Comparison of ENCODE assay signal across 21 cellular contexts in genomic region chr5:109944461-109944860, GRCh38.
DNase-seq lines count a peak whose midpoint lies in the region; TF ChIP-seq lines count a peak whose summit lies in the region.
"Had no signal": no experiment of that assay in that cellular context is flagged by ENCODE, and none has a peak within 500 bp of the region (broad histone marks: within the 10 kb centered on the region; RNA-seq: fewer than 3 reads in every experiment).

No MANE protein-coding gene starts in this region.

- H3K9me2 ChIP-seq in OCI-LY1 (ENCODE audit: low read depth, low read length), result no peaks in the 10 kb centered on the region

- no peak overlapping the region for H3K9ac ChIP-seq in KMS-11
- H3K9ac ChIP-seq in OCI-LY1 (ENCODE audit: low read length), result no peak overlapping the region
- H3K9ac ChIP-seq: BLaER1, GM23248 had no signal

- H3K27ac ChIP-seq in KMS-11 (peak overlapping the region; percentile 13; the same call in 1 of the 2 replicates), OCI-LY1 (ENCODE audit: low read depth, low read length, poor library complexity, severe bottlenecking) (no peak overlapping the region)
- H3K27ac ChIP-seq: BLaER1, GM23248, HL-60 had no signal

- peak overlapping the region; percentile 59 for H3K4me2 ChIP-seq in KMS-11
- H3K4me2 ChIP-seq in OCI-LY1 (ENCODE audit: low read length), result peak overlapping the region; percentile 11; the same call in 1 of the 2 replicates
- H3K4me2 ChIP-seq: BLaER1 had no signal

- H3F3A ChIP-seq in OCI-LY1 (ENCODE audit: insufficient read depth, low read length), result no peaks in the 10 kb centered on the region

- DNase-seq in iPS-NIHi7 (ENCODE audit: extremely low spot score) (peak; percentile 24), renal cortical epithelial cell (ENCODE audit: low read depth) (peak; percentile 28), AG08395 (ENCODE audit: low spot score) (no peak), activated gamma-delta T cell treated with Interleukin-2 at 50 U/mL for 16 hours (no peak)
- no peak for DNase-seq in activated CD4-positive, alpha-beta T cell treated with anti-CD3 and anti-CD28 coated beads, Interleukin-2, amount 50 U/mL, for 4 hours
- DNase-seq: CD4-positive, alpha-beta memory T cell; GM23248; KBM-7; MV-4-11; NCI-H1417; NCI-H1694 treated with DMSO at 0.1 percent for 48 hours; NCI-H2081 treated with DMSO at 0.1 percent for 48 hours; NCI-H2171 treated with DMSO at 0.1 percent for 48 hours; NCI-H524 treated with DMSO at 0.1 percent for 48 hours; NCI-H82; SHP77 had no signal

- H3K4me1 ChIP-seq in KMS-11 (ENCODE audit: low read depth, poor library complexity, severe bottlenecking) (peaks cover 82% of the 10 kb centered on the region), OCI-LY1 (ENCODE audit: insufficient read depth, low read length, severe bottlenecking) (peaks cover 23% of the 10 kb centered on the region)
- H3K4me1 ChIP-seq: HAP-1 had no signal

- no peak overlapping the region for H2AFZ ChIP-seq in KMS-11 (ENCODE audit: low read depth)
- no peak overlapping the region for H2AFZ ChIP-seq in OCI-LY1 (ENCODE audit: low read length)
- H2AFZ ChIP-seq: GM23248 had no signal

- H3K79me2 ChIP-seq in KMS-11 (ENCODE audit: insufficient read depth, low read depth) (no peaks in the 10 kb centered on the region), OCI-LY1 (ENCODE audit: insufficient read depth, low read length) (no peaks in the 10 kb centered on the region)

- H3K9me3 ChIP-seq in OCI-LY1 (ENCODE audit: low read length), result peaks cover 6% of the 10 kb centered on the region; the same call in 1 of the 2 replicates
- H3K9me3 ChIP-seq: HAP-1 had no signal

- H3K27me3 ChIP-seq in KMS-11 (ENCODE audit: insufficient read depth, low read depth) (no peaks in the 10 kb centered on the region), OCI-LY1 (ENCODE audit: insufficient read depth, low read length) (no peaks in the 10 kb centered on the region)
- H3K27me3 ChIP-seq: BLaER1 had no signal

- H4K20me1 ChIP-seq in KMS-11 (ENCODE audit: insufficient read depth), result no peaks in the 10 kb centered on the region
- H4K20me1 ChIP-seq in OCI-LY1 (ENCODE audit: insufficient read depth, low read length), result no peaks in the 10 kb centered on the region
- H4K20me1 ChIP-seq: BLaER1 had no signal

- TF ChIP-seq CTCF in KMS-11 (conservative IDR thresholded peaks at IDR 0.05; ENCODE audit: low read depth, low read length) (no peak), OCI-LY1 (IDR thresholded peaks at IDR 0.05; ENCODE audit: low read length) (no peak)

- no peak overlapping the region for H3K4me3 ChIP-seq in KMS-11 (IDR thresholded peaks at IDR 0.05; ENCODE audit: insufficient read depth, low read depth, low read length)
- H3K4me3 ChIP-seq in OCI-LY1 (ENCODE audit: low read depth, low read length, poor library complexity, severe bottlenecking), result no peak overlapping the region
- H3K4me3 ChIP-seq: BLaER1, GM23248, HAP-1 had no signal

- no peaks in the 10 kb centered on the region for H3K36me3 ChIP-seq in KMS-11 (ENCODE audit: insufficient read depth)
- peaks cover 13% of the 10 kb centered on the region for H3K36me3 ChIP-seq in OCI-LY1 (ENCODE audit: insufficient read depth, low read length)
- H3K36me3 ChIP-seq: BLaER1, HAP-1 had no signal

Comparison
In these comparisons a context has a peak if more than half of its experiments do, and no peak if none do; other contexts are left out.
1. DNase-seq: peak in iPS-NIHi7 (single experiment) and renal cortical epithelial cell (single experiment); none in activated CD4-positive, alpha-beta T cell treated with anti-CD3 and anti-CD28 coated beads, Interleukin-2, amount 50 U/mL, for 4 hours (0 of 2), AG08395 (single experiment) and activated gamma-delta T cell treated with Interleukin-2 at 50 U/mL for 16 hours (single experiment).